In genomic region chr20:32482251-32483220, GRCh38 we compare ENCODE assay signal across 1 cellular context.
A peak's percentile ranks its signal among the peaks of the same experiment; 100 is the strongest.
TF ChIP-seq lines count a peak whose summit lies in the region.

No MANE protein-coding gene starts in this region.

TF ChIP-seq in HepG2, 621 proteins besides CTCF, POLR2A, EP300 and RAD21 (continued from another document and continues in another):
- TF ChIP-seq ZBTB49 (CRISPR knock-in tag; IDR thresholded peaks at IDR 0.05; ENCODE audit: borderline replicate concordance) (no peak), ZNF607 (CRISPR knock-in tag; IDR thresholded peaks at IDR 0.05; ENCODE audit: borderline replicate concordance) (no peak), MLLT10 (CRISPR knock-in tag; IDR thresholded peaks at IDR 0.05) (no peak), EEA1 (CRISPR knock-in tag; IDR thresholded peaks at IDR 0.05; ENCODE audit: borderline replicate concordance) (peak; percentile 88), ZNF652 (CRISPR knock-in tag; IDR thresholded peaks at IDR 0.05; ENCODE audit: borderline replicate concordance, low read depth) (peak; percentile 62; the same call in 1 of the 2 replicates), TARDBP (CRISPR knock-in tag; IDR thresholded peaks at IDR 0.05) (0 out of 2 replicates have a peak, but pooled peaks have one; percentile 52), RFXAP (CRISPR knock-in tag; IDR thresholded peaks at IDR 0.05; ENCODE audit: borderline replicate concordance) (peak; percentile 53; the same call in 1 of the 2 replicates), HMGXB4 (CRISPR knock-in tag; IDR thresholded peaks at IDR 0.05; ENCODE audit: borderline replicate concordance in 1 of 2, low read depth in 1 of 2) (peak; percentile 38 to 82; a peak in 3 of 4 replicates), PRDM10 (CRISPR knock-in tag; IDR thresholded peaks at IDR 0.05; ENCODE audit: low read depth) (0 out of 2 replicates have a peak, but pooled peaks have one; percentile 15), CENPT (CRISPR knock-in tag; IDR thresholded peaks at IDR 0.05; ENCODE audit: low read depth) (0 out of 2 replicates have a peak, but pooled peaks have one; percentile 46), SNAI1 (CRISPR knock-in tag; IDR thresholded peaks at IDR 0.05; ENCODE audit: borderline replicate concordance) (peak; percentile 72; the same call in 1 of the 2 replicates), SMAD9 (CRISPR knock-in tag; IDR thresholded peaks at IDR 0.05) (no peak), ZNF788 (CRISPR knock-in tag; IDR thresholded peaks at IDR 0.05; ENCODE audit: borderline replicate concordance) (no peak), NFKB2 (CRISPR knock-in tag; IDR thresholded peaks at IDR 0.05; ENCODE audit: borderline replicate concordance) (no peak), ZSCAN22 (CRISPR knock-in tag; IDR thresholded peaks at IDR 0.05) (no peak), ZNF678 (CRISPR knock-in tag; IDR thresholded peaks at IDR 0.05) (no peak), ZNF616 (CRISPR knock-in tag; IDR thresholded peaks at IDR 0.05; ENCODE audit: low read depth) (0 out of 2 replicates have a peak, but pooled peaks have one; percentile 43), ATF7 (IDR thresholded peaks at IDR 0.05) (no peak), ATF7 (CRISPR knock-in tag; IDR thresholded peaks at IDR 0.05) (no peak), ZNF563 (CRISPR knock-in tag; IDR thresholded peaks at IDR 0.05) (peak; percentile 45; the same call in 1 of the 2 replicates), ZNF790 (CRISPR knock-in tag; IDR thresholded peaks at IDR 0.05; ENCODE audit: borderline replicate concordance) (no peak), GPBP1L1 (CRISPR knock-in tag; IDR thresholded peaks at IDR 0.05) (no peak), SP1 (IDR thresholded peaks at IDR 0.05) (no peak), SP1 (CRISPR knock-in tag; IDR thresholded peaks at IDR 0.05) (no peak), ZNF615 (CRISPR knock-in tag; IDR thresholded peaks at IDR 0.05; ENCODE audit: borderline replicate concordance) (no peak)
- TF ChIP-seq, protein P1, sequence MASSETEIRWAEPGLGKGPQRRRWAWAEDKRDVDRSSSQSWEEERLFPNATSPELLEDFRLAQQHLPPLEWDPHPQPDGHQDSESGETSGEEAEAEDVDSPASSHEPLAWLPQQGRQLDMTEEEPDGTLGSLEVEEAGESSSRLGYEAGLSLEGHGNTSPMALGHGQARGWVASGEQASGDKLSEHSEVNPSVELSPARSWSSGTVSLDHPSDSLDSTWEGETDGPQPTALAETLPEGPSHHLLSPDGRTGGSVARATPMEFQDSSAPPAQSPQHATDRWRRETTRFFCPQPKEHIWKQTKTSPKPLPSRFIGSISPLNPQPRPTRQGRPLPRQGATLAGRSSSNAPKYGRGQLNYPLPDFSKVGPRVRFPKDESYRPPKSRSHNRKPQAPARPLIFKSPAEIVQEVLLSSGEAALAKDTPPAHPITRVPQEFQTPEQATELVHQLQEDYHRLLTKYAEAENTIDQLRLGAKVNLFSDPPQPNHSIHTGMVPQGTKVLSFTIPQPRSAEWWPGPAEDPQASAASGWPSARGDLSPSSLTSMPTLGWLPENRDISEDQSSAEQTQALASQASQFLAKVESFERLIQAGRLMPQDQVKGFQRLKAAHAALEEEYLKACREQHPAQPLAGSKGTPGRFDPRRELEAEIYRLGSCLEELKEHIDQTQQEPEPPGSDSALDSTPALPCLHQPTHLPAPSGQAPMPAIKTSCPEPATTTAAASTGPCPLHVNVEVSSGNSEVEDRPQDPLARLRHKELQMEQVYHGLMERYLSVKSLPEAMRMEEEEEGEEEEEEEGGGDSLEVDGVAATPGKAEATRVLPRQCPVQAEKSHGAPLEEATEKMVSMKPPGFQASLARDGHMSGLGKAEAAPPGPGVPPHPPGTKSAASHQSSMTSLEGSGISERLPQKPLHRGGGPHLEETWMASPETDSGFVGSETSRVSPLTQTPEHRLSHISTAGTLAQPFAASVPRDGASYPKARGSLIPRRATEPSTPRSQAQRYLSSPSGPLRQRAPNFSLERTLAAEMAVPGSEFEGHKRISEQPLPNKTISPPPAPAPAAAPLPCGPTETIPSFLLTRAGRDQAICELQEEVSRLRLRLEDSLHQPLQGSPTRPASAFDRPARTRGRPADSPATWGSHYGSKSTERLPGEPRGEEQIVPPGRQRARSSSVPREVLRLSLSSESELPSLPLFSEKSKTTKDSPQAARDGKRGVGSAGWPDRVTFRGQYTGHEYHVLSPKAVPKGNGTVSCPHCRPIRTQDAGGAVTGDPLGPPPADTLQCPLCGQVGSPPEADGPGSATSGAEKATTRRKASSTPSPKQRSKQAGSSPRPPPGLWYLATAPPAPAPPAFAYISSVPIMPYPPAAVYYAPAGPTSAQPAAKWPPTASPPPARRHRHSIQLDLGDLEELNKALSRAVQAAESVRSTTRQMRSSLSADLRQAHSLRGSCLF (CRISPR knock-in tag; IDR thresholded peaks at IDR 0.05; ENCODE audit: borderline replicate concordance) = no peak
- TF ChIP-seq, protein P2, sequence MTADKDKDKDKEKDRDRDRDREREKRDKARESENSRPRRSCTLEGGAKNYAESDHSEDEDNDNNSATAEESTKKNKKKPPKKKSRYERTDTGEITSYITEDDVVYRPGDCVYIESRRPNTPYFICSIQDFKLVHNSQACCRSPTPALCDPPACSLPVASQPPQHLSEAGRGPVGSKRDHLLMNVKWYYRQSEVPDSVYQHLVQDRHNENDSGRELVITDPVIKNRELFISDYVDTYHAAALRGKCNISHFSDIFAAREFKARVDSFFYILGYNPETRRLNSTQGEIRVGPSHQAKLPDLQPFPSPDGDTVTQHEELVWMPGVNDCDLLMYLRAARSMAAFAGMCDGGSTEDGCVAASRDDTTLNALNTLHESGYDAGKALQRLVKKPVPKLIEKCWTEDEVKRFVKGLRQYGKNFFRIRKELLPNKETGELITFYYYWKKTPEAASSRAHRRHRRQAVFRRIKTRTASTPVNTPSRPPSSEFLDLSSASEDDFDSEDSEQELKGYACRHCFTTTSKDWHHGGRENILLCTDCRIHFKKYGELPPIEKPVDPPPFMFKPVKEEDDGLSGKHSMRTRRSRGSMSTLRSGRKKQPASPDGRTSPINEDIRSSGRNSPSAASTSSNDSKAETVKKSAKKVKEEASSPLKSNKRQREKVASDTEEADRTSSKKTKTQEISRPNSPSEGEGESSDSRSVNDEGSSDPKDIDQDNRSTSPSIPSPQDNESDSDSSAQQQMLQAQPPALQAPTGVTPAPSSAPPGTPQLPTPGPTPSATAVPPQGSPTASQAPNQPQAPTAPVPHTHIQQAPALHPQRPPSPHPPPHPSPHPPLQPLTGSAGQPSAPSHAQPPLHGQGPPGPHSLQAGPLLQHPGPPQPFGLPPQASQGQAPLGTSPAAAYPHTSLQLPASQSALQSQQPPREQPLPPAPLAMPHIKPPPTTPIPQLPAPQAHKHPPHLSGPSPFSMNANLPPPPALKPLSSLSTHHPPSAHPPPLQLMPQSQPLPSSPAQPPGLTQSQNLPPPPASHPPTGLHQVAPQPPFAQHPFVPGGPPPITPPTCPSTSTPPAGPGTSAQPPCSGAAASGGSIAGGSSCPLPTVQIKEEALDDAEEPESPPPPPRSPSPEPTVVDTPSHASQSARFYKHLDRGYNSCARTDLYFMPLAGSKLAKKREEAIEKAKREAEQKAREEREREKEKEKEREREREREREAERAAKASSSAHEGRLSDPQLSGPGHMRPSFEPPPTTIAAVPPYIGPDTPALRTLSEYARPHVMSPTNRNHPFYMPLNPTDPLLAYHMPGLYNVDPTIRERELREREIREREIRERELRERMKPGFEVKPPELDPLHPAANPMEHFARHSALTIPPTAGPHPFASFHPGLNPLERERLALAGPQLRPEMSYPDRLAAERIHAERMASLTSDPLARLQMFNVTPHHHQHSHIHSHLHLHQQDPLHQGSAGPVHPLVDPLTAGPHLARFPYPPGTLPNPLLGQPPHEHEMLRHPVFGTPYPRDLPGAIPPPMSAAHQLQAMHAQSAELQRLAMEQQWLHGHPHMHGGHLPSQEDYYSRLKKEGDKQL (CRISPR knock-in tag; IDR thresholded peaks at IDR 0.05; ENCODE audit: low read depth) = no peak
- TF ChIP-seq, protein P3, sequence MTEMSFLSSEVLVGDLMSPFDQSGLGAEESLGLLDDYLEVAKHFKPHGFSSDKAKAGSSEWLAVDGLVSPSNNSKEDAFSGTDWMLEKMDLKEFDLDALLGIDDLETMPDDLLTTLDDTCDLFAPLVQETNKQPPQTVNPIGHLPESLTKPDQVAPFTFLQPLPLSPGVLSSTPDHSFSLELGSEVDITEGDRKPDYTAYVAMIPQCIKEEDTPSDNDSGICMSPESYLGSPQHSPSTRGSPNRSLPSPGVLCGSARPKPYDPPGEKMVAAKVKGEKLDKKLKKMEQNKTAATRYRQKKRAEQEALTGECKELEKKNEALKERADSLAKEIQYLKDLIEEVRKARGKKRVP (CRISPR knock-in tag; IDR thresholded peaks at IDR 0.05) = no peak
- TF ChIP-seq, protein P4, sequence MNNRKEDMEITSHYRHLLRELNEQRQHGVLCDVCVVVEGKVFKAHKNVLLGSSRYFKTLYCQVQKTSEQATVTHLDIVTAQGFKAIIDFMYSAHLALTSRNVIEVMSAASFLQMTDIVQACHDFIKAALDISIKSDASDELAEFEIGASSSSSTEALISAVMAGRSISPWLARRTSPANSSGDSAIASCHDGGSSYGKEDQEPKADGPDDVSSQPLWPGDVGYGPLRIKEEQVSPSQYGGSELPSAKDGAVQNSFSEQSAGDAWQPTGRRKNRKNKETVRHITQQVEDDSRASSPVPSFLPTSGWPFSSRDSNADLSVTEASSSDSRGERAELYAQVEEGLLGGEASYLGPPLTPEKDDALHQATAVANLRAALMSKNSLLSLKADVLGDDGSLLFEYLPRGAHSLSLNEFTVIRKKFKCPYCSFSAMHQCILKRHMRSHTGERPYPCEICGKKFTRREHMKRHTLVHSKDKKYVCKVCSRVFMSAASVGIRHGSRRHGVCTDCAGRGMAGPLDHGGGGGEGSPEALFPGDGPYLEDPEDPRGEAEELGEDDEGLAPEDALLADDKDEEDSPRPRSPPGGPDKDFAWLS (CRISPR knock-in tag; IDR thresholded peaks at IDR 0.05; ENCODE audit: borderline replicate concordance) = no peak
- TF ChIP-seq, protein P5, sequence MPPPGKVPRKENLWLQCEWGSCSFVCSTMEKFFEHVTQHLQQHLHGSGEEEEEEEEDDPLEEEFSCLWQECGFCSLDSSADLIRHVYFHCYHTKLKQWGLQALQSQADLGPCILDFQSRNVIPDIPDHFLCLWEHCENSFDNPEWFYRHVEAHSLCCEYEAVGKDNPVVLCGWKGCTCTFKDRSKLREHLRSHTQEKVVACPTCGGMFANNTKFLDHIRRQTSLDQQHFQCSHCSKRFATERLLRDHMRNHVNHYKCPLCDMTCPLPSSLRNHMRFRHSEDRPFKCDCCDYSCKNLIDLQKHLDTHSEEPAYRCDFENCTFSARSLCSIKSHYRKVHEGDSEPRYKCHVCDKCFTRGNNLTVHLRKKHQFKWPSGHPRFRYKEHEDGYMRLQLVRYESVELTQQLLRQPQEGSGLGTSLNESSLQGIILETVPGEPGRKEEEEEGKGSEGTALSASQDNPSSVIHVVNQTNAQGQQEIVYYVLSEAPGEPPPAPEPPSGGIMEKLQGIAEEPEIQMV (CRISPR knock-in tag; IDR thresholded peaks at IDR 0.05; ENCODE audit: low read depth) = peak; percentile 33; the same call in 1 of the 2 replicates
